3 cellular contexts compared by ENCODE assay signal in genomic region chr7:142043917-142044316, GRCh38. TPM values are rescaled to one million over a fixed set of nuclear protein-coding genes. Genes with fewer than 3 reads are reported as not detected.
"Had no signal": no experiment of that assay in that cellular context is flagged by ENCODE, and none has a peak within 500 bp of the region (broad histone marks: within the 10 kb centered on the region; RNA-seq: fewer than 3 reads in every experiment).

No MANE protein-coding gene starts in this region.

RNA-seq across cellular contexts. Expression of gene MGAM, which starts 48.2 kb away (rescaled TPM):
- total RNA-seq: kidney epithelial cell, lung microvascular endothelial cell had no signal
- polyA plus RNA-seq: naive thymus-derived CD4-positive, alpha-beta T cell had no signal
